20 cellular contexts compared by ENCODE assay signal in genomic region chr10:388661-389045, GRCh38.
"Had no signal": no experiment of that assay in that cellular context is flagged by ENCODE, and none has a peak within 500 bp of the region (broad histone marks: within the 10 kb centered on the region; RNA-seq: fewer than 3 reads in every experiment).

No MANE protein-coding gene starts in this region.

- H3K4me1 ChIP-seq: esophagus squamous epithelium, pancreas had no signal

- ATAC-seq: natural killer cell treated with Interleukin-12 subunit alpha and Interleukin-12 subunit beta and Interleukin-15 and Interleukin-18, amount 100 ng/mL, for 72 hours; right cardiac atrium had no signal

- H3K9me3 Mint-ChIP-seq: natural killer cell treated with Interleukin-12 subunit alpha and Interleukin-12 subunit beta and Interleukin-15 and Interleukin-18, amount 100 ng/mL, for 72 hours had no signal

- H3K9me3 ChIP-seq: esophagus squamous epithelium, gastroesophageal sphincter, left ventricle myocardium inferior, pancreas, tibial artery, upper lobe of right lung had no signal

- H3K27me3 Mint-ChIP-seq: progenitor cell of endocrine pancreas had no signal

- H3K36me3 Mint-ChIP-seq: natural killer cell treated with Interleukin-12 subunit alpha and Interleukin-12 subunit beta and Interleukin-15 and Interleukin-18, amount 100 ng/mL, for 72 hours had no signal

- H3K4me3 Mint-ChIP-seq: natural killer cell treated with Interleukin-12 subunit alpha and Interleukin-12 subunit beta and Interleukin-15 and Interleukin-18, amount 100 ng/mL, for 72 hours had no signal

- H3K27ac ChIP-seq: esophagus squamous epithelium, gastroesophageal sphincter, left ventricle myocardium inferior, tibial artery, upper lobe of right lung had no signal

- DNase-seq: cortex of kidney; effector memory CD4-positive, alpha-beta T cell; esophagus squamous epithelium; foreskin fibroblast; kidney; left cardiac atrium; left ventricle myocardium inferior; mesenchymal stem cell; occipital lobe; pancreas; small intestine; stimulated activated CD4-positive, alpha-beta T cell treated with anti-CD3 and anti-CD28 coated beads, Interleukin-12 subunit alpha, Interleukin-12 subunit beta, amount 100 ng/mL, for 4 hours; stimulated activated naive CD4-positive, alpha-beta T cell; upper lobe of right lung had no signal

- H3K27ac Mint-ChIP-seq: natural killer cell treated with Interleukin-12 subunit alpha and Interleukin-12 subunit beta and Interleukin-15 and Interleukin-18, amount 100 ng/mL, for 72 hours; progenitor cell of endocrine pancreas had no signal

- H3K4me3 ChIP-seq: esophagus squamous epithelium, gastroesophageal sphincter, left ventricle myocardium inferior, lung, pancreas, tibial artery, upper lobe of right lung had no signal

- H3K27me3 ChIP-seq: esophagus squamous epithelium, gastroesophageal sphincter, pancreas, tibial artery, upper lobe of right lung had no signal
